Comparison of ENCODE assay signal across 1 cellular context in genomic region chr14:31037709-31038221, GRCh38.
TF ChIP-seq lines count a peak whose summit lies in the region.

No MANE protein-coding gene starts in this region.

TF ChIP-seq in HepG2, 621 proteins besides CTCF, POLR2A, EP300 and RAD21 (continued from another document and continues in another):
- no peak for TF ChIP-seq PRDM10 (CRISPR knock-in tag; IDR thresholded peaks at IDR 0.05; ENCODE audit: low read depth)
- no peak for TF ChIP-seq RAD51 (IDR thresholded peaks at IDR 0.05; ENCODE audit: borderline replicate concordance)
- TF ChIP-seq ZBTB8A (CRISPR knock-in tag; IDR thresholded peaks at IDR 0.05; ENCODE audit: borderline replicate concordance, low read depth), result no peak
- no peak for TF ChIP-seq ETV6 (CRISPR knock-in tag; conservative IDR thresholded peaks at IDR 0.05)
- TF ChIP-seq ARID3A (IDR thresholded peaks at IDR 0.05; ENCODE audit: low read depth, low read length), result peak; percentile 8; the same call in 1 of the 2 replicates
- TF ChIP-seq ZNF512B (CRISPR knock-in tag; IDR thresholded peaks at IDR 0.05; ENCODE audit: borderline replicate concordance), result no peak
- TF ChIP-seq SOX5 (CRISPR knock-in tag; IDR thresholded peaks at IDR 0.05; ENCODE audit: borderline replicate concordance), result peak; percentile 71
- no peak for TF ChIP-seq TAF1 (CRISPR knock-in tag; IDR thresholded peaks at IDR 0.05)
- TF ChIP-seq SOX13 (IDR thresholded peaks at IDR 0.05), result 0 out of 2 replicates have a peak, but pooled peaks have one; percentile 35
- peak in 1 of 2 experiments; percentile 81; a peak in 2 of 4 replicates for TF ChIP-seq SOX13 (CRISPR knock-in tag; conservative IDR thresholded peaks at IDR 0.05 in 1 of 2, IDR thresholded peaks at IDR 0.05 in 1 of 2)
- TF ChIP-seq HNF1A (IDR thresholded peaks at IDR 0.05; ENCODE audit: low read depth), result no peak
- TF ChIP-seq HNF1A (CRISPR knock-in tag; IDR thresholded peaks at IDR 0.05; ENCODE audit: borderline replicate concordance), result no peak
- TF ChIP-seq TBX2 (CRISPR knock-in tag; IDR thresholded peaks at IDR 0.05; ENCODE audit: borderline replicate concordance), result no peak
- TF ChIP-seq GATAD2A (CRISPR knock-in tag; IDR thresholded peaks at IDR 0.05), result peak; percentile 97
- peak; percentile 65 for TF ChIP-seq THRA (CRISPR knock-in tag; IDR thresholded peaks at IDR 0.05; ENCODE audit: borderline replicate concordance)
- no peak for TF ChIP-seq ZNF710 (CRISPR knock-in tag; IDR thresholded peaks at IDR 0.05; ENCODE audit: borderline replicate concordance)
- TF ChIP-seq HOXA9 (CRISPR knock-in tag; IDR thresholded peaks at IDR 0.05; ENCODE audit: borderline replicate concordance), result no peak
- no peak for TF ChIP-seq ZSCAN21 (CRISPR knock-in tag; IDR thresholded peaks at IDR 0.05; ENCODE audit: borderline replicate concordance)
- TF ChIP-seq MLXIP (CRISPR knock-in tag; IDR thresholded peaks at IDR 0.05; ENCODE audit: borderline replicate concordance), result no peak
- TF ChIP-seq REPIN1 (CRISPR knock-in tag; IDR thresholded peaks at IDR 0.05; ENCODE audit: borderline replicate concordance, low read depth), result 0 out of 2 replicates have a peak, but pooled peaks have one; percentile 49
- TF ChIP-seq ZNF101 (CRISPR knock-in tag; IDR thresholded peaks at IDR 0.05; ENCODE audit: borderline replicate concordance, low read depth), result no peak
- TF ChIP-seq GATAD1 (CRISPR knock-in tag; IDR thresholded peaks at IDR 0.05), result peak; percentile 17; the same call in 1 of the 2 replicates
- TF ChIP-seq CBX1 (IDR thresholded peaks at IDR 0.05; ENCODE audit: low read depth), result no peak
- no peak for TF ChIP-seq TCF7L2 (IDR thresholded peaks at IDR 0.05; ENCODE audit: low read depth, low read length)
- no peak; the same call in 1 of the 2 replicates for TF ChIP-seq ETV5 (CRISPR knock-in tag; IDR thresholded peaks at IDR 0.05; ENCODE audit: borderline replicate concordance)
- no peak for TF ChIP-seq DZIP1 (CRISPR knock-in tag; IDR thresholded peaks at IDR 0.05)
- peak; percentile 44; the same call in 1 of the 2 replicates for TF ChIP-seq KMT2A (CRISPR knock-in tag; IDR thresholded peaks at IDR 0.05)
- no peak for TF ChIP-seq NFE2 (CRISPR knock-in tag; IDR thresholded peaks at IDR 0.05)
- no peak for TF ChIP-seq TBL1XR1 (IDR thresholded peaks at IDR 0.05; ENCODE audit: borderline replicate concordance, low read length, partially characterized antibody)
- TF ChIP-seq SOX6 (IDR thresholded peaks at IDR 0.05), result no peak
- TF ChIP-seq SOX6 (CRISPR knock-in tag; IDR thresholded peaks at IDR 0.05), result peak; percentile 84
- TF ChIP-seq ZNF563 (CRISPR knock-in tag; IDR thresholded peaks at IDR 0.05), result no peak
- TF ChIP-seq HHEX (CRISPR knock-in tag; IDR thresholded peaks at IDR 0.05), result no peak
- TF ChIP-seq MIER3 (CRISPR knock-in tag; IDR thresholded peaks at IDR 0.05; ENCODE audit: borderline replicate concordance), result no peak; the same call in 1 of the 2 replicates
- no peak for TF ChIP-seq HNRNPL (IDR thresholded peaks at IDR 0.05; ENCODE audit: low read depth, low read length)
- TF ChIP-seq YEATS4 (CRISPR knock-in tag; IDR thresholded peaks at IDR 0.05; ENCODE audit: borderline replicate concordance), result no peak
- TF ChIP-seq SCMH1 (CRISPR knock-in tag; IDR thresholded peaks at IDR 0.05; ENCODE audit: borderline replicate concordance), result no peak
- no peak for TF ChIP-seq ZFP36 (IDR thresholded peaks at IDR 0.05; ENCODE audit: borderline replicate concordance, low read depth, low read length, partially characterized antibody)
